In genomic region chr6:77173472-77174074, GRCh38 we compare ENCODE assay signal across 15 cellular contexts.
DNase-seq lines count a peak whose midpoint lies in the region; ATAC-seq and TF ChIP-seq lines count a peak whose summit lies in the region.
"Had no signal": no experiment of that assay in that cellular context is flagged by ENCODE, and none has a peak within 500 bp of the region (broad histone marks: within the 10 kb centered on the region; RNA-seq: fewer than 3 reads in every experiment).

No MANE protein-coding gene starts in this region.

- no peaks in the 10 kb centered on the region for H3K9me3 ChIP-seq in cardiac muscle cell (ENCODE audit: low read depth)
- peaks cover 0 to 11% (median 0%) of the 10 kb centered on the region in 11 donors for H3K9me3 ChIP-seq in heart right ventricle
- H3K9me3 ChIP-seq in upper lobe of right lung = no peaks in the 10 kb centered on the region
- H3K9me3 ChIP-seq in MG63 = no peaks in the 10 kb centered on the region
- H3K9me3 ChIP-seq: Peyer's patch had no signal

- DNase-seq in cardiac muscle cell (ENCODE audit: low read depth in 1 of 2, low spot score in 1 of 2) (peak; percentile 2 to 39), heart right ventricle (no peak), SK-MEL-5 (ENCODE audit: low read depth, low spot score) (peak; percentile 76), fibroblast of mammary gland (ENCODE audit: low read depth) (peak; percentile 3), upper lobe of right lung (no peak), MG63 (no peak), DMS153 (lab: John Stamatoyannopoulos, UW) (no peak), T-helper 9 cell (no peak)
- DNase-seq: activated T-cell treated with anti-CD3 and anti-CD28 coated beads, Interleukin-2, amount 50 U/mL, for 1 hour; foreskin melanocyte; kidney glomerular epithelial cell; NCI-H345; Peyer's patch; T-cell had no signal

- H3K27me3 ChIP-seq in cardiac muscle cell = no peaks in the 10 kb centered on the region
- H3K27me3 ChIP-seq in heart right ventricle = no peaks in the 10 kb centered on the region
- no peaks in the 10 kb centered on the region for H3K27me3 ChIP-seq in upper lobe of right lung
- no peaks in the 10 kb centered on the region for H3K27me3 ChIP-seq in MG63
- H3K27me3 ChIP-seq: Peyer's patch had no signal

- in situ Hi-C loops in SK-MEL-5 (cut with HindIII; ENCODE audit: low pct_unique_long_range_greater_than_20kb, low sequenced_read_pairs) = no loop called here

- no peak overlapping the region for H3K27ac ChIP-seq in cardiac muscle cell
- H3K27ac ChIP-seq in heart right ventricle = no peak overlapping the region
- no peak overlapping the region for H3K27ac ChIP-seq in upper lobe of right lung
- H3K27ac ChIP-seq: HL-60, Peyer's patch had no signal

- H3K4me3 ChIP-seq in cardiac muscle cell (no peak overlapping the region), heart right ventricle (no peak overlapping the region), fibroblast of mammary gland (ENCODE audit: control insufficient read depth, low read depth, low read length) (no peak overlapping the region), upper lobe of right lung (no peak overlapping the region), MG63 (no peak overlapping the region)
- H3K4me3 ChIP-seq: Peyer's patch had no signal

- peak; percentile 27 for TF ChIP-seq CTCF in cardiac muscle cell (IDR thresholded peaks at IDR 0.05; ENCODE audit: low read depth, low read length)
- TF ChIP-seq CTCF in heart right ventricle (IDR thresholded peaks at IDR 0.05) = no peak
- TF ChIP-seq CTCF in fibroblast of mammary gland (conservative IDR thresholded peaks at IDR 0.05; ENCODE audit: control insufficient read depth, insufficient read depth, low read depth, low read length) = no peak
- TF ChIP-seq CTCF in upper lobe of right lung (IDR thresholded peaks at IDR 0.05) = no peak

- WGBS in heart right ventricle, 2 donors = 76 to 81% methylated on average over 7 of the region's 7 CpGs

- ATAC-seq in heart right ventricle (no peak), upper lobe of right lung (peak; percentile 21)
- ATAC-seq: T-cell had no signal

- intact Hi-C loops in heart right ventricle (cut with DNase I) = no loop called here
- intact Hi-C loops in upper lobe of right lung (cut with DNase I) = no loop called here

- H3K4me1 ChIP-seq in cardiac muscle cell (ENCODE audit: low read depth) (no peaks in the 10 kb centered on the region), heart right ventricle (no peaks in the 10 kb centered on the region), upper lobe of right lung (no peaks in the 10 kb centered on the region)
- H3K4me1 ChIP-seq: Peyer's patch had no signal

- H3K36me3 ChIP-seq in cardiac muscle cell (no peaks in the 10 kb centered on the region), heart right ventricle (no peaks in the 10 kb centered on the region), upper lobe of right lung (no peaks in the 10 kb centered on the region), MG63 (no peaks in the 10 kb centered on the region)
- H3K36me3 ChIP-seq: Peyer's patch had no signal

Comparison
In these comparisons a context has a peak if more than half of its experiments do, and no peak if none do; other contexts are left out.
1. DNase-seq: peak in cardiac muscle cell (2 of 2), SK-MEL-5 (single experiment) and fibroblast of mammary gland (single experiment); none in heart right ventricle (0 of 2), upper lobe of right lung (single experiment), MG63 (single experiment), DMS153 (single experiment) and T-helper 9 cell (single experiment).